ENCODE assay signal across 11 cellular contexts in the genomic region with DNA sequence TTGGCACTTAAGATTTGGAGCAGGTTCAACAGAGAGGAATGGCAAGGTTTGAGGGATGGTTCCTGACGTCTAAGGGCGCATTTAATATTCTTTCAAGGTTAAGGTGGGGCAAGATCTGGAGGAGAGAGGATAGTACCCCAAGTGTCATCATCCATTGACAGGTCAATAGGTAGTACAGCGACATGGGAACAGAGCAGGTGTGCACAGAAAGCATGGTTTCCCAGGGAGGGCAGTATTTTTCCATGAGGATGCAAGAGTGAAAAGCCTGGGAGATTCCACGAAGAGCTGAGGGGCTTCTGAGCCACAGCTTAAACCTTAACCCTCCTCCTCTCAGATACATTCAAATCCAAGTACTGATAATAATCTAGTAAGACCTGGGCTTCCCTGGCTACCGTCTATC. TPM values are rescaled to one million over a fixed set of nuclear protein-coding genes. Genes with fewer than 3 reads are reported as not detected.
DNase-seq lines count a peak whose midpoint lies in the region; ATAC-seq and TF ChIP-seq lines count a peak whose summit lies in the region.
"Had no signal": no experiment of that assay in that cellular context is flagged by ENCODE, and none has a peak within 500 bp of the region (broad histone marks: within the 10 kb centered on the region; RNA-seq: fewer than 3 reads in every experiment).

No MANE protein-coding gene starts in this region.

- peak overlapping the region; percentile 24 for H3K27ac Mint-ChIP-seq in stimulated activated naive CD8-positive, alpha-beta T cell treated with anti-CD3 and anti-CD28 coated beads, Interleukin-15, Interleukin-2, amounts not matched to agents 100 ng/mL and 50 ng/mL, for 24 hours
- no peak overlapping the region for H3K27ac Mint-ChIP-seq in nephron progenitor cell

- peaks cover 11% of the 10 kb centered on the region for H3K27me3 Mint-ChIP-seq in stimulated activated naive CD8-positive, alpha-beta T cell treated with anti-CD3 and anti-CD28 coated beads, Interleukin-15, Interleukin-2, amounts not matched to agents 100 ng/mL and 50 ng/mL, for 24 hours
- peaks cover 57% of the 10 kb centered on the region for H3K27me3 Mint-ChIP-seq in nephron progenitor cell (ENCODE audit: low read depth, poor library complexity)

- peaks cover 10% of the 10 kb centered on the region for H3K4me1 ChIP-seq in effector memory CD4-positive, alpha-beta T cell (ENCODE audit: control insufficient read depth, insufficient read depth, low read length, poor library complexity, severe bottlenecking)
- peaks cover 7% of the 10 kb centered on the region for H3K4me1 ChIP-seq in vagina

- H3K4me1 Mint-ChIP-seq in stimulated activated naive CD8-positive, alpha-beta T cell treated with anti-CD3 and anti-CD28 coated beads, Interleukin-15, Interleukin-2, amounts not matched to agents 100 ng/mL and 50 ng/mL, for 24 hours (ENCODE audit: low read depth), result peaks cover 29% of the 10 kb centered on the region
- H3K4me1 Mint-ChIP-seq in nephron progenitor cell, result peaks cover 33% of the 10 kb centered on the region

- H3K36me3 ChIP-seq in effector memory CD4-positive, alpha-beta T cell (ENCODE audit: control insufficient read depth, insufficient read depth, low read length), result no peaks in the 10 kb centered on the region
- no peaks in the 10 kb centered on the region for H3K36me3 ChIP-seq in vagina

- peaks cover 3% of the 10 kb centered on the region for H3K27me3 ChIP-seq in effector memory CD4-positive, alpha-beta T cell (replicated peaks; ENCODE audit: control insufficient read depth, insufficient read depth, low read length, poor library complexity, severe bottlenecking)
- H3K27me3 ChIP-seq in vagina, result no peaks in the 10 kb centered on the region

- no peak for TF ChIP-seq POLR2A in vagina (IDR thresholded peaks at IDR 0.05)

- no peak for TF ChIP-seq CTCF in nephron progenitor cell (IDR thresholded peaks at IDR 0.05)
- no peak for TF ChIP-seq CTCF in vagina (IDR thresholded peaks at IDR 0.05)
- TF ChIP-seq CTCF in GM10266 (IDR thresholded peaks at IDR 0.05; ENCODE audit: control insufficient read depth, insufficient read depth, low read depth, missing control alignments), result no peak

- H3K27ac ChIP-seq in effector memory CD4-positive, alpha-beta T cell (ENCODE audit: insufficient read depth, low read length, poor library complexity, severe bottlenecking), result no peak overlapping the region
- no peak overlapping the region for H3K27ac ChIP-seq in vagina

- no peak for ATAC-seq in stimulated activated naive CD8-positive, alpha-beta T cell treated with anti-CD3 and anti-CD28 coated beads, Interleukin-15, Interleukin-2, amounts not matched to agents 100 U/mL and 50 U/mL, for 24 hours
- ATAC-seq: SK-N-SH treated with all-trans-retinoic acid at 6 μM for 48 hours had no signal

- peak overlapping the region; percentile 75 for H3K4me3 Mint-ChIP-seq in stimulated activated naive CD8-positive, alpha-beta T cell treated with anti-CD3 and anti-CD28 coated beads, Interleukin-15, Interleukin-2, amounts not matched to agents 100 ng/mL and 50 ng/mL, for 24 hours
- peak overlapping the region; percentile 87 for H3K4me3 Mint-ChIP-seq in nephron progenitor cell

- H3K4me3 ChIP-seq in effector memory CD4-positive, alpha-beta T cell (ENCODE audit: insufficient read depth, low read depth, low read length, poor library complexity, severe bottlenecking), result peak overlapping the region; percentile 47
- H3K4me3 ChIP-seq in vagina, result peak overlapping the region; percentile 47 to 66

- peaks cover 6% of the 10 kb centered on the region for H3K36me3 Mint-ChIP-seq in stimulated activated naive CD8-positive, alpha-beta T cell treated with anti-CD3 and anti-CD28 coated beads, Interleukin-15, Interleukin-2, amounts not matched to agents 100 ng/mL and 50 ng/mL, for 24 hours (ENCODE audit: low read depth)
- peaks cover 5% of the 10 kb centered on the region for H3K36me3 Mint-ChIP-seq in nephron progenitor cell (ENCODE audit: low read depth)

- intact Hi-C loops in vagina (cut with DNase I), result no loop called here

- DNase-seq in stimulated activated naive CD8-positive, alpha-beta T cell treated with anti-CD3 and anti-CD28 coated beads, Interleukin-15, Interleukin-2, amounts not matched to agents 100 U/mL and 50 U/mL, for 24 hours, result no peak
- DNase-seq in effector memory CD4-positive, alpha-beta T cell, result no peak
- DNase-seq in nephron progenitor cell (no peak), vagina (ENCODE audit: extremely low spot score in 2 of 2) (no peak), GM10266 (ENCODE audit: extremely low spot score) (no peak), COR-L47 (lab: John Stamatoyannopoulos, UW) (no peak)
- no peak for DNase-seq in effector CD8-positive, alpha-beta T cell (lab: John Stamatoyannopoulos, UW)
- DNase-seq: Karpas-422, kidney glomerular epithelial cell had no signal

- H3K9me3 Mint-ChIP-seq in stimulated activated naive CD8-positive, alpha-beta T cell treated with anti-CD3 and anti-CD28 coated beads, Interleukin-15, Interleukin-2, amounts not matched to agents 100 ng/mL and 50 ng/mL, for 24 hours, result no peaks in the 10 kb centered on the region
- peaks cover 18% of the 10 kb centered on the region for H3K9me3 Mint-ChIP-seq in nephron progenitor cell

- H3K9me3 ChIP-seq in effector memory CD4-positive, alpha-beta T cell (ENCODE audit: control insufficient read depth, low read length), result no peaks in the 10 kb centered on the region
- H3K9me3 ChIP-seq in vagina, result no peaks in the 10 kb centered on the region

RNA-seq across cellular contexts. Expression of gene HES6, which starts 9.1 kb away (rescaled TPM):
- 8.6 TPM for total RNA-seq in vagina

RNA-seq across cellular contexts. Expression of gene ILKAP, which starts 27.2 kb away (rescaled TPM):
- 62.6 TPM for total RNA-seq in vagina

RNA-seq across cellular contexts. Expression of gene PER2, which starts 57.7 kb away (rescaled TPM):
- 21.1 TPM for total RNA-seq in vagina
